ENCODE assay signal across 16 cellular contexts in genomic region chr3:112628038-112628437, GRCh38. TPM values are rescaled to one million over a fixed set of nuclear protein-coding genes. Genes with fewer than 3 reads are reported as not detected.
DNase-seq lines count a peak whose midpoint lies in the region; ATAC-seq and TF ChIP-seq lines count a peak whose summit lies in the region.
"Had no signal": no experiment of that assay in that cellular context is flagged by ENCODE, and none has a peak within 500 bp of the region (broad histone marks: within the 10 kb centered on the region; RNA-seq: fewer than 3 reads in every experiment).

No MANE protein-coding gene starts in this region.

- ATAC-seq in Right ventricle myocardium superior (ENCODE audit: poor library complexity) (peak; percentile 32), aorta (ENCODE audit: low FRiP score) (peak; percentile 27), HG03159 (IDR thresholded peaks at IDR 0.05; ENCODE audit: unreplicated experiment) (no peak)
- ATAC-seq in activated CD8-positive, alpha-beta T cell treated with anti-CD3 and anti-CD28 coated beads, Interleukin-2, amount 10 ng/mL, durations not matched to agents 7 days and 5 days, result no peak
- ATAC-seq: stimulated activated naive CD8-positive, alpha-beta T cell treated with anti-CD3 and anti-CD28 coated beads, Interleukin-15, Interleukin-2, amounts not matched to agents 100 U/mL and 50 U/mL, for 24 hours had no signal

- peaks cover 59% of the 10 kb centered on the region for H3K4me1 Mint-ChIP-seq in nephron progenitor cell
- no peaks in the 10 kb centered on the region for H3K4me1 Mint-ChIP-seq in activated CD8-positive, alpha-beta T cell treated with anti-CD3 and anti-CD28 coated beads, Interleukin-2, amount 10 ng/mL, durations not matched to agents 7 days and 5 days (ENCODE audit: low read depth)
- H3K4me1 Mint-ChIP-seq: CD4-positive, CD25-positive, alpha-beta regulatory T cell had no signal

- WGBS in aorta, 2 donors, result 38 to 58% methylated on average over 1 of the region's 1 CpG

- no peak overlapping the region for H3K27ac Mint-ChIP-seq in nephron progenitor cell
- H3K27ac Mint-ChIP-seq in activated CD8-positive, alpha-beta T cell treated with anti-CD3 and anti-CD28 coated beads, Interleukin-2, amount 10 ng/mL, durations not matched to agents 7 days and 5 days, result no peak overlapping the region
- H3K27ac Mint-ChIP-seq: activated CD4-positive, alpha-beta memory T cell treated with anti-CD3 and anti-CD28 coated beads for 36 hours; activated T-helper 1 cell treated with anti-CD3 and anti-CD28 coated beads, Interleukin-12 subunit alpha, Interleukin-12 subunit beta, Interleukin-2, Interleukin-4 antibody, amounts not matched to agents 30 ng/mL and 10 ng/mL and 1 ng/mL, durations not matched to agents 14 hours and 24 hours and 36 hours; CD4-positive, CD25-positive, alpha-beta regulatory T cell had no signal

- H3K36me3 ChIP-seq in aorta (ENCODE audit: control insufficient read depth in 1 of 2, insufficient read depth in 2 of 2, low read length in 1 of 2), result peaks cover 0 to 3% of the 10 kb centered on the region in 2 donors
- H3K36me3 ChIP-seq: pancreas had no signal

- intact Hi-C loops in Right ventricle myocardium superior (cut with DNase I), result no loop called here
- intact Hi-C loops in cardiac septum (cut with DNase I), result no loop called here
- intact Hi-C loops in aorta (cut with DNase I), result no loop called here

- no peaks in the 10 kb centered on the region for H3K9me3 Mint-ChIP-seq in nephron progenitor cell
- H3K9me3 Mint-ChIP-seq in activated CD8-positive, alpha-beta T cell treated with anti-CD3 and anti-CD28 coated beads, Interleukin-2, amount 10 ng/mL, durations not matched to agents 7 days and 5 days (ENCODE audit: insufficient read depth), result no peaks in the 10 kb centered on the region
- H3K9me3 Mint-ChIP-seq: activated CD4-positive, alpha-beta memory T cell treated with anti-CD3 and anti-CD28 coated beads for 36 hours; activated T-helper 1 cell treated with anti-CD3 and anti-CD28 coated beads, Interleukin-12 subunit alpha, Interleukin-12 subunit beta, Interleukin-2, Interleukin-4 antibody, amounts not matched to agents 30 ng/mL and 10 ng/mL and 1 ng/mL, durations not matched to agents 14 hours and 24 hours and 36 hours had no signal

- peaks cover 37% of the 10 kb centered on the region for H3K36me3 Mint-ChIP-seq in nephron progenitor cell (ENCODE audit: low read depth)
- no peaks in the 10 kb centered on the region for H3K36me3 Mint-ChIP-seq in activated CD8-positive, alpha-beta T cell treated with anti-CD3 and anti-CD28 coated beads, Interleukin-2, amount 10 ng/mL, durations not matched to agents 7 days and 5 days (ENCODE audit: low read depth)
- H3K36me3 Mint-ChIP-seq: activated CD4-positive, alpha-beta memory T cell treated with anti-CD3 and anti-CD28 coated beads for 36 hours; CD4-positive, CD25-positive, alpha-beta regulatory T cell had no signal

- peak overlapping the region in 1 of 2 donors; percentile 49 for H3K27ac ChIP-seq in aorta (ENCODE audit: low read depth in 1 of 2, low read length in 2 of 2)
- H3K27ac ChIP-seq: pancreas had no signal

- H3K4me3 Mint-ChIP-seq in nephron progenitor cell, result no peak overlapping the region
- no peak overlapping the region for H3K4me3 Mint-ChIP-seq in activated CD8-positive, alpha-beta T cell treated with anti-CD3 and anti-CD28 coated beads, Interleukin-2, amount 10 ng/mL, durations not matched to agents 7 days and 5 days
- H3K4me3 Mint-ChIP-seq: activated CD4-positive, alpha-beta memory T cell treated with anti-CD3 and anti-CD28 coated beads for 36 hours; activated T-helper 1 cell treated with anti-CD3 and anti-CD28 coated beads, Interleukin-12 subunit alpha, Interleukin-12 subunit beta, Interleukin-2, Interleukin-4 antibody, amounts not matched to agents 30 ng/mL and 10 ng/mL and 1 ng/mL, durations not matched to agents 14 hours and 24 hours and 36 hours; CD4-positive, CD25-positive, alpha-beta regulatory T cell had no signal

- CTCF ChIA-PET in activated CD8-positive, alpha-beta T cell treated with anti-CD3 and anti-CD28 coated beads, Interleukin-2, amount 10 ng/mL, durations not matched to agents 7 days and 5 days (lab: Charles Lee), result interaction anchor here (1.6 to 4.0 kb wide), 2 partner anchors 15 to 112 kb away, joined by 3 to 11 read pairs; no protein-coding TSS in a partner anchor

- POLR2A ChIA-PET in activated CD8-positive, alpha-beta T cell treated with anti-CD3 and anti-CD28 coated beads, Interleukin-2, amount 10 ng/mL, durations not matched to agents 7 days and 5 days (lab: Charles Lee), result no interaction called here

- H3K27me3 ChIP-seq in aorta (ENCODE audit: control insufficient read depth in 1 of 2, insufficient read depth in 2 of 2, low read length in 1 of 2), result no peaks in the 10 kb centered on the region
- H3K27me3 ChIP-seq: pancreas had no signal

- TF ChIP-seq CTCF in fibroblast of the aortic adventitia (IDR thresholded peaks at IDR 0.05; ENCODE audit: insufficient read depth, low read length) (no peak), nephron progenitor cell (IDR thresholded peaks at IDR 0.05) (no peak)

- H3K4me3 ChIP-seq in fibroblast of the aortic adventitia (ENCODE audit: low read depth, low read length) (peak overlapping the region; percentile 48), aorta (ENCODE audit: low read length in 2 of 2) (no peak overlapping the region)
- H3K4me3 ChIP-seq: pancreas had no signal

- no peak for DNase-seq in Right ventricle myocardium superior
- DNase-seq in cardiac septum (ENCODE audit: low spot score), result no peak
- peak; percentile 29 to 73 for DNase-seq in NCI-H524 (lab: John Stamatoyannopoulos, UW)
- no peak for DNase-seq in fibroblast of the aortic adventitia (ENCODE audit: low read depth)
- DNase-seq in aorta, result no peak
- no peak for DNase-seq in nephron progenitor cell
- DNase-seq in activated CD8-positive, alpha-beta T cell treated with anti-CD3 and anti-CD28 coated beads, Interleukin-2, amount 10 ng/mL, durations not matched to agents 7 days and 5 days, result no peak
- DNase-seq: activated CD4-positive, alpha-beta memory T cell treated with anti-CD3 and anti-CD28 coated beads for 36 hours; CD4-positive, CD25-positive, alpha-beta regulatory T cell; GDM1; glutamatergic neuron; KBM-7; pancreas; stimulated activated naive CD8-positive, alpha-beta T cell treated with anti-CD3 and anti-CD28 coated beads, Interleukin-15, Interleukin-2, amounts not matched to agents 100 U/mL and 50 U/mL, for 24 hours had no signal

- H3K4me1 ChIP-seq in aorta (ENCODE audit: control insufficient read depth in 1 of 2, insufficient read depth in 2 of 2, low read length in 2 of 2), result peaks cover 0 to 5% of the 10 kb centered on the region in 2 donors
- H3K4me1 ChIP-seq: pancreas had no signal

- no peaks in the 10 kb centered on the region for H3K9me3 ChIP-seq in aorta (ENCODE audit: control insufficient read depth, low read length)
- H3K9me3 ChIP-seq: pancreas had no signal

- H3K27me3 Mint-ChIP-seq in nephron progenitor cell (ENCODE audit: low read depth, poor library complexity), result peaks cover under 1% of the 10 kb centered on the region
- H3K27me3 Mint-ChIP-seq in activated CD8-positive, alpha-beta T cell treated with anti-CD3 and anti-CD28 coated beads, Interleukin-2, amount 10 ng/mL, durations not matched to agents 7 days and 5 days (ENCODE audit: low read depth), result peaks cover 19% of the 10 kb centered on the region

RNA-seq across cellular contexts. Expression of gene CCDC80, which starts 12.9 kb away (rescaled TPM):
- total RNA-seq in Right ventricle myocardium superior (54.0 TPM), cardiac septum (122 TPM), fibroblast of the aortic adventitia (ENCODE audit: low replicate concordance) (614 and 2,284 TPM in 2 replicates), aorta (1,000 to 10,000 TPM in 1 of 2 donors, 100 to 1,000 TPM in 1; 241 to 1,615 TPM)
- polyA plus RNA-seq in aorta, result 10 to 100 TPM; 64.5 to 99.8 TPM
- not detected for total RNA-seq in activated CD8-positive, alpha-beta T cell treated with anti-CD3 and anti-CD28 coated beads, Interleukin-2, amount 10 ng/mL, durations not matched to agents 7 days and 5 days
- total RNA-seq: activated CD4-positive, alpha-beta memory T cell treated with anti-CD3 and anti-CD28 coated beads for 36 hours; CD4-positive, CD25-positive, alpha-beta regulatory T cell had no signal

Comparison
In these comparisons a context has a peak if more than half of its experiments do, and no peak if none do; other contexts are left out.
1. ATAC-seq: peak in Right ventricle myocardium superior (single experiment) and aorta (single experiment); none in activated CD8-positive, alpha-beta T cell treated with anti-CD3 and anti-CD28 coated beads, Interleukin-2, amount 10 ng/mL, durations not matched to agents 7 days and 5 days (single experiment) and HG03159 (single experiment).
2. DNase-seq: peak in NCI-H524 (2 of 2); none in Right ventricle myocardium superior (single experiment), cardiac septum (single experiment), fibroblast of the aortic adventitia (single experiment), aorta (0 of 2), nephron progenitor cell (single experiment) and activated CD8-positive, alpha-beta T cell treated with anti-CD3 and anti-CD28 coated beads, Interleukin-2, amount 10 ng/mL, durations not matched to agents 7 days and 5 days (single experiment).
3. RNA of gene CCDC80, which starts 12.9 kb away (total RNA-seq): 241 to 1,615 TPM in aorta, 614 to 2,284 TPM in fibroblast of the aortic adventitia, 122 TPM in cardiac septum (single experiment) and 54.0 TPM in Right ventricle myocardium superior (single experiment); not detected in activated CD8-positive, alpha-beta T cell treated with anti-CD3 and anti-CD28 coated beads, Interleukin-2, amount 10 ng/mL, durations not matched to agents 7 days and 5 days; every median in the first group is over 10 times any median in the second.